Comparison of ENCODE assay signal across 8 cellular contexts in the genomic region with DNA sequence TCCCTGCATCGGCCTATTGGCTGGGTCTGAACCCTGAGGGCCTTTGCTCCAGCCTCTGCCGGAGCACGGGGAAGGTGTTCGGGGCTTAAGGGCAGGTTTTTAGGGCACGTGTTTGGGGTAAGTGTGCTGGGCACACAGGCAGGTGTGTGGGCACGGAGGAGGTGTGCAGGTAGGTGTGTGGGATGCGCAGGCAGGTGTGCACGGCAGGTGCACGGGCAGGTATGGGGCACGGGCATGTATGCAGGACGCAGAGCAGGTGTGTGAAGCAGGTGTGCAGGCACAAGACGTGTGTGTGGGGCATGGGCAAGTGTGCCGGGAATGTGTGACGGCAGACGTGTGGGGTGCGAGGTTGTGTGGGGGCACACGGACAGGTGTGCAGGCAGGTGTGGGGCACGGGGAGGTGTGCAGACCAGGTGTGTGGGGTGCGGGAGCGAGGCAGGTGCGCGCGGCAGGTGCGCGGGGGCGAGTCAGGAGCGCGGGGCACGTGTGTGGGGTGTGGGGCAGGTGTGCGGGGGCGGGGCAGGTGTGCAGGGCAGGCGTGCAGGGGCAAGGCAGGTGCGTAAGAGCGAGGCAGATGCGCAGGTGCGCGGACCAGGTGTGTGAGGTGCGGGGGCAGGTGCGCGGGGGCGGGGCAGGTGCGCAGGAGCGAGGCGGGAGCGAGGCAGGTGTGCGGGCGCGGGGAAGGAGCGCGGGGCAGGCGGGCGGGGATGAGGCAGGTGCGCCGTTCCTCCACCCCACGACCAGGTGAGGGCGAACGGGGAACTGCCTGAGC. TPM values are rescaled to one million over a fixed set of nuclear protein-coding genes. Genes with fewer than 3 reads are reported as not detected.
DNase-seq lines count a peak whose midpoint lies in the region; ATAC-seq, FAIRE-seq and TF ChIP-seq lines count a peak whose summit lies in the region.

No MANE protein-coding gene starts in this region.

- peaks cover 3% of the 10 kb centered on the region for H3K27me3 Mint-ChIP-seq in astrocyte (ENCODE audit: low read depth, unreplicated experiment)

- peak overlapping the region; percentile 96 for H3K4me2 ChIP-seq in astrocyte (ENCODE audit: low read length)
- peak overlapping the region; percentile 91 for H3K4me2 ChIP-seq in HepG2 (ENCODE audit: low read depth, low read length)

- no peak for DNase-seq in AG04450 (ENCODE audit: low read depth, low spot score)
- no peak for DNase-seq in astrocyte (ENCODE audit: low read depth)
- no peak for DNase-seq in HepG2 (ENCODE audit: low spot score)
- DNase-seq in NCI-H1092 treated with DMSO at 0.1 percent for 48 hours (lab: John Stamatoyannopoulos, UW) = no peak

- POLR2A ChIA-PET in AG04450 (lab: Yijun Ruan, JAX) (interaction anchor here (0.7 kb wide), 3 partner anchors 28 to 41 kb away, joined by 3 to 6 read pairs (median 5); a partner anchor contains a TSS), HepG2 (lab: Yijun Ruan, JAX) (interaction anchor here (1.0 kb wide), 1 partner anchor 80 kb away, joined by 3 read pairs; no protein-coding TSS in a partner anchor)

- H4K20me1 ChIP-seq in astrocyte (ENCODE audit: insufficient read depth, low read length) (no peaks in the 10 kb centered on the region), HepG2 (ENCODE audit: insufficient read depth, low read length) (no peaks in the 10 kb centered on the region)

- H3K9me3 ChIP-seq in AG04450 (ENCODE audit: control insufficient read depth, insufficient read depth, low read length) (peaks cover 6% of the 10 kb centered on the region), astrocyte (ENCODE audit: insufficient read depth, low read depth, low read length) (no peaks in the 10 kb centered on the region), HepG2 (ENCODE audit: low read length) (no peaks in the 10 kb centered on the region), thymus (ENCODE audit: control insufficient read depth) (peaks cover 1% of the 10 kb centered on the region)

- H3K9me3 Mint-ChIP-seq in astrocyte (ENCODE audit: unreplicated experiment) = peaks cover 5% of the 10 kb centered on the region

- BruUV-seq in HepG2 (replicated peaks; lab: Mats Ljungman, UMichigan) = no TSS peak

- FAIRE-seq in astrocyte (lab: Jason Lieb, UNC) (no peak), HepG2 (lab: Jason Lieb, UNC) (no peak)

- H3K9ac ChIP-seq in astrocyte (ENCODE audit: low read length) = peak overlapping the region; percentile 80
- peak overlapping the region; percentile 90 for H3K9ac ChIP-seq in HepG2 (ENCODE audit: insufficient read depth, low read depth, low read length)

- peak overlapping the region; percentile 34 for H3K27ac Mint-ChIP-seq in astrocyte (ENCODE audit: unreplicated experiment)

- H3K36me3 Mint-ChIP-seq in astrocyte (ENCODE audit: low read depth, unreplicated experiment) = peaks cover 6% of the 10 kb centered on the region

- H3K4me3 ChIP-seq in AG04450 (ENCODE audit: low read depth, low read length) (peak overlapping the region; percentile 73), astrocyte (ENCODE audit: insufficient read depth, low read depth, low read length) (peak overlapping the region; percentile 72), HepG2 (replicated peaks in 1 of 3; ENCODE audit: insufficient read depth in 1 of 3, low read depth in 2 of 3, low read length in 3 of 3) (peak overlapping the region; percentile 60 to 76 (median 73)), thymus (ENCODE audit: low read length) (peak overlapping the region; percentile 76)

- H3K36me3 ChIP-seq in astrocyte (ENCODE audit: insufficient read depth, low read length) (peaks cover 5% of the 10 kb centered on the region), HepG2 (replicated peaks in 1 of 2; ENCODE audit: control insufficient read depth in 1 of 2, insufficient read depth in 2 of 2, low read length in 2 of 2) (peaks cover 2 to 8% of the 10 kb centered on the region in 2 experiments; a peak in 2 of 5 replicates), thymus (ENCODE audit: control insufficient read depth, insufficient read depth) (peaks cover 5% of the 10 kb centered on the region)

- peaks cover 11% of the 10 kb centered on the region for H3K4me1 Mint-ChIP-seq in astrocyte (ENCODE audit: low read depth, unreplicated experiment)

- CTCF ChIA-PET in AG04450 (lab: Charles Lee) (no interaction called here), HepG2 (lab: Yijun Ruan, JAX; ENCODE audit: low intra/inter-chr PET ratio, low total read pairs) (no interaction called here)

- ATAC-seq in HG02571 (IDR thresholded peaks at IDR 0.05; ENCODE audit: unreplicated experiment) (peak; percentile 13), HepG2 (no peak), HG03175 (IDR thresholded peaks at IDR 0.05; ENCODE audit: unreplicated experiment) (no peak), HG03460 (IDR thresholded peaks at IDR 0.05; ENCODE audit: unreplicated experiment) (no peak)

- TF ChIP-seq CTCF in AG04450 (IDR thresholded peaks at IDR 0.05; ENCODE audit: low read depth, low read length) (no peak), astrocyte (IDR thresholded peaks at IDR 0.05; ENCODE audit: insufficient read depth, low read depth, low read length) (no peak), HepG2 (CRISPR knock-in tag; IDR thresholded peaks at IDR 0.05) (no peak)

- intact Hi-C loops in HepG2 (cut with micrococcal nuclease; ENCODE audit: unreplicated experiment) = no loop called here

- H2AFZ ChIP-seq in astrocyte (ENCODE audit: low read depth, low read length) (peak overlapping the region; percentile 91), HepG2 (ENCODE audit: low read length) (no peak overlapping the region)

- WGBS in HepG2 (ENCODE audit: low lambda C conversion rate) = 70% methylated on average over 57 of the region's 57 CpGs
- WGBS in thymus = 43% methylated on average over 57 of the region's 57 CpGs

- in situ Hi-C loops in HepG2 (cut with HindIII; ENCODE audit: extremely low pct_ligation_motif_present, low pct_unique_long_range_greater_than_20kb) = no loop called here

- H3K27ac ChIP-seq in AG04450 (ENCODE audit: low read depth, low read length) (no peak overlapping the region), astrocyte (ENCODE audit: low read depth, low read length) (peak overlapping the region; percentile 72), HepG2 (ENCODE audit: extremely low read length, insufficient read depth, low read length) (peak overlapping the region; percentile 81), thymus (ENCODE audit: low read depth) (peak overlapping the region; percentile 94)

- TF ChIP-seq RAD21 in HepG2 (CRISPR knock-in tag; IDR thresholded peaks at IDR 0.05) = no peak

- TF ChIP-seq EP300 in HepG2 (IDR thresholded peaks at IDR 0.05; ENCODE audit: low read depth in 2 of 2, low read length in 2 of 2) = no peak
- TF ChIP-seq EP300 in HepG2 (CRISPR knock-in tag; IDR thresholded peaks at IDR 0.05; ENCODE audit: borderline replicate concordance) = no peak

- H3K27me3 ChIP-seq in AG04450 (ENCODE audit: control insufficient read depth, insufficient read depth, low read length) = no peaks in the 10 kb centered on the region
- H3K27me3 ChIP-seq in astrocyte (ENCODE audit: insufficient read depth, low read length) = no peaks in the 10 kb centered on the region
- H3K27me3 ChIP-seq in HepG2 (ENCODE audit: control insufficient read depth in 1 of 2, insufficient read depth in 2 of 2, low read length in 2 of 2) = peaks cover 0 to 20% of the 10 kb centered on the region in 2 experiments; a peak in 3 of 5 replicates
- no peaks in the 10 kb centered on the region for H3K27me3 ChIP-seq in thymus (ENCODE audit: control insufficient read depth, insufficient read depth)

- H3K79me2 ChIP-seq in astrocyte (ENCODE audit: insufficient read depth, low read length) (peaks cover 5% of the 10 kb centered on the region), HepG2 (ENCODE audit: insufficient read depth, low read length) (peaks cover 3% of the 10 kb centered on the region)

- 0 out of 4 replicates have a peak, but pooled peaks of 1 of the 2 experiments have one; percentile 33 for TF ChIP-seq POLR2A in HepG2 (IDR thresholded peaks at IDR 0.05; ENCODE audit: insufficient read depth in 1 of 2, low read depth in 2 of 2, low read length in 2 of 2)

- peaks cover 24% of the 10 kb centered on the region for H3K4me1 ChIP-seq in astrocyte (ENCODE audit: insufficient read depth, low read length)
- peaks cover 77% of the 10 kb centered on the region for H3K4me1 ChIP-seq in HepG2 (ENCODE audit: insufficient read depth, low read length)
- peaks cover 11% of the 10 kb centered on the region for H3K4me1 ChIP-seq in thymus (ENCODE audit: control insufficient read depth, insufficient read depth, low read length)

- H3K4me3 Mint-ChIP-seq in astrocyte (ENCODE audit: unreplicated experiment) = peak overlapping the region; percentile 81

TF ChIP-seq in HepG2, 621 proteins besides CTCF, POLR2A, EP300 and RAD21 (continues in another document):
- TF ChIP-seq TARDBP (CRISPR knock-in tag; IDR thresholded peaks at IDR 0.05) = no peak

RNA-seq across cellular contexts. Expression of a gene that starts 28.6 kb away (rescaled TPM):
- polyA plus RNA-seq in AG04450 (2011; rRNA removed) (10.9 and 17.2 TPM in 2 replicates), HepG2 (2011; rRNA removed) (0.84 and 1.4 TPM in 2 replicates), thymus (42.8 TPM)
- 5.9 and 6.7 TPM in 2 replicates for polyA minus RNA-seq in AG04450 (2011; rRNA and poly(A)+ RNA removed)
- total RNA-seq in astrocyte (28.3 and 36.7 TPM in 2 replicates), HepG2 (2016; rRNA removed; fragmentation: Illumina TruSeq; extraction: Trizol) (0.66 and 1.2 TPM in 2 replicates)
- total RNA-seq in HepG2 (2016; cell fraction: cytosol; rRNA removed; fragmentation: Illumina TruSeq; extraction: Trizol; ENCODE audit: low read depth) = 0.81 and 1.1 TPM in 2 replicates
- 0.56 and 1.0 TPM in 2 replicates for total RNA-seq in HepG2 (2016; cell fraction: insoluble cytoplasmic fraction; rRNA removed; fragmentation: Illumina TruSeq; extraction: Trizol)
- total RNA-seq in HepG2 (2016; cell fraction: membrane; rRNA removed; fragmentation: Illumina TruSeq; extraction: Trizol) = 1.7 and 2.2 TPM in 2 replicates
- 0.31 TPM in 1 of 2 replicates, not detected in the other for total RNA-seq in HepG2 (2016; cell fraction: nucleus; rRNA removed; fragmentation: Illumina TruSeq; extraction: Trizol)
- 2.1 and 2.5 TPM in 2 replicates for polyA plus RNA-seq in HepG2 (2011; cell fraction: cytosol; rRNA removed)
- polyA plus RNA-seq in HepG2 (2011; cell fraction: nucleus; rRNA removed) = 1.2 and 1.8 TPM in 2 replicates
- polyA plus RNA-seq in HepG2 (2012) = 0.23 and 0.79 TPM in 2 replicates
- polyA plus RNA-seq in HepG2 (2016; cell fraction: cytosol; fragmentation: Illumina TruSeq; extraction: Trizol; ENCODE audit: low read depth) = 1.1 and 1.2 TPM in 2 replicates
- polyA plus RNA-seq in HepG2 (2016; cell fraction: insoluble cytoplasmic fraction; fragmentation: Illumina TruSeq; extraction: Trizol; ENCODE audit: low read depth) = 0.69 and 0.92 TPM in 2 replicates
- polyA plus RNA-seq in HepG2 (2016; cell fraction: membrane; fragmentation: Illumina TruSeq; extraction: Trizol; ENCODE audit: low read depth) = 2.1 TPM in 2 replicates
- 1.2 and 1.3 TPM in 2 replicates for polyA plus RNA-seq in HepG2 (2016; cell fraction: nucleus; fragmentation: Illumina TruSeq; extraction: Trizol; ENCODE audit: insufficient read depth, low read depth)
- 2.5 and 12.3 TPM in 2 replicates for polyA minus RNA-seq in HepG2 (2011; rRNA and poly(A)+ RNA removed; ENCODE audit: low replicate concordance)
- 2.9 and 4.6 TPM in 2 replicates for polyA minus RNA-seq in HepG2 (2011; cell fraction: cytosol; rRNA and poly(A)+ RNA removed)
- 0.87 and 1.4 TPM in 2 replicates for polyA minus RNA-seq in HepG2 (2011; cell fraction: nucleus; rRNA and poly(A)+ RNA removed)
